Comparison of ENCODE assay signal across 11 cellular contexts in the genomic region with DNA sequence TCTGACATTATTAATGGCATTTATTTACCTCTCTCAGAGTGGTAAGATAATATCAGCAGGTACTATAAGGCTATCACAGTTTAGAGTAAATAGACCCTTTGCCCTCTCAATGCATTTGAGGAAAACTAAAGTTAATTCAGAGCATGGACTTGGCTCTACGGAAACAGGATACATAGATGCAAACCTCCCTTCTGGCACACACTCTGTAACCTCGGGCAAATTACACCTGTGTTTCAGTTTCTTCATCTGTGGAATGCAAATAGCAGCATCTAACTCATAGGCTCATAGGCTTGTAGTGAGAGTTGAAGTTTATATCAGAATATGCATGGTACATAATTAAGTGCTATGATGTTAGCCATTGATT. TPM values are rescaled to one million over a fixed set of nuclear protein-coding genes. Genes with fewer than 3 reads are reported as not detected.
DNase-seq lines count a peak whose midpoint lies in the region; ATAC-seq and TF ChIP-seq lines count a peak whose summit lies in the region.
"Had no signal": no experiment of that assay in that cellular context is flagged by ENCODE, and none has a peak within 500 bp of the region (broad histone marks: within the 10 kb centered on the region; RNA-seq: fewer than 3 reads in every experiment).

No MANE protein-coding gene starts in this region.

- TF ChIP-seq POLR2A in vagina (IDR thresholded peaks at IDR 0.05), result no peak

- H3K27ac ChIP-seq in SK-N-SH (ENCODE audit: low read depth in 2 of 2, low read length in 1 of 2), result peak overlapping the region; percentile 89 to 96
- H3K27ac ChIP-seq in CD4-positive, alpha-beta T cell (ENCODE audit: low read depth, low read length), result no peak overlapping the region
- no peak overlapping the region for H3K27ac ChIP-seq in vagina
- H3K27ac ChIP-seq in smooth muscle cell (ENCODE audit: low read depth), result no peak overlapping the region
- H3K27ac ChIP-seq in caudate nucleus (ENCODE audit: low read depth, low read length), result no peak overlapping the region

- ATAC-seq in GM19467 (IDR thresholded peaks at IDR 0.05; ENCODE audit: unreplicated experiment) (peak; percentile 78), HG03097 (IDR thresholded peaks at IDR 0.05; ENCODE audit: low FRiP score, unreplicated experiment) (peak; percentile 53)
- ATAC-seq in CD4-positive, alpha-beta T cell (ENCODE audit: poor library complexity), result no peak
- ATAC-seq: Panc1 had no signal

- no peak overlapping the region for H2AFZ ChIP-seq in SK-N-SH (ENCODE audit: low read depth)
- no peak overlapping the region for H2AFZ ChIP-seq in smooth muscle cell (ENCODE audit: low read depth)

- H3K4me3 Mint-ChIP-seq in CD4-positive, alpha-beta T cell, result no peak overlapping the region
- H3K4me3 Mint-ChIP-seq: CD4-positive, CD25-positive, alpha-beta regulatory T cell had no signal

- no peaks in the 10 kb centered on the region for H3K36me3 Mint-ChIP-seq in CD4-positive, alpha-beta T cell (ENCODE audit: low read depth)
- H3K36me3 Mint-ChIP-seq: CD4-positive, CD25-positive, alpha-beta regulatory T cell had no signal

- H3K9me2 ChIP-seq in SK-N-SH, result no peaks in the 10 kb centered on the region

- DNase-seq in DMS53 treated with DMSO at 0.1 percent for 48 hours (lab: John Stamatoyannopoulos, UW; ENCODE audit: unreplicated experiment), result peak; percentile 79
- DNase-seq in SK-N-SH, result no peak
- no peak for DNase-seq in CD4-positive, alpha-beta T cell
- DNase-seq in vagina (ENCODE audit: extremely low spot score in 2 of 2), result no peak
- no peak for DNase-seq in smooth muscle cell (lab: John Stamatoyannopoulos, UW; ENCODE audit: unreplicated experiment)
- DNase-seq in caudate nucleus (lab: John Stamatoyannopoulos, UW), result no peak
- DNase-seq: activated CD8-positive, alpha-beta memory T cell treated with anti-CD3 and anti-CD28 coated beads, Interleukin-2, amount 50 U/mL, for 4 hours; CD4-positive, CD25-positive, alpha-beta regulatory T cell had no signal

- H3K4me3 ChIP-seq in SK-N-SH (ENCODE audit: low read depth in 2 of 2, low read length in 1 of 2), result no peak overlapping the region
- no peak overlapping the region for H3K4me3 ChIP-seq in vagina
- no peak overlapping the region for H3K4me3 ChIP-seq in smooth muscle cell

- H3K79me2 ChIP-seq in SK-N-SH (ENCODE audit: insufficient read depth), result peaks cover 20% of the 10 kb centered on the region
- no peaks in the 10 kb centered on the region for H3K79me2 ChIP-seq in smooth muscle cell (ENCODE audit: low read depth)

- peaks cover 31% of the 10 kb centered on the region for H3K27me3 Mint-ChIP-seq in CD4-positive, alpha-beta T cell

- no peak for TF ChIP-seq EP300 in SK-N-SH (IDR thresholded peaks at IDR 0.05; ENCODE audit: borderline replicate concordance in 1 of 2, low read depth in 1 of 2, low read length in 1 of 2)

- H3K9me3 ChIP-seq in SK-N-SH (no peaks in the 10 kb centered on the region), vagina (no peaks in the 10 kb centered on the region), smooth muscle cell (replicated peaks; ENCODE audit: low read depth) (no peaks in the 10 kb centered on the region)
- H3K9me3 ChIP-seq in CD4-positive, alpha-beta T cell (ENCODE audit: control insufficient read depth, low read length), result peaks cover 8% of the 10 kb centered on the region

- no peak overlapping the region for H3K9ac ChIP-seq in SK-N-SH
- no peak overlapping the region for H3K9ac ChIP-seq in smooth muscle cell (ENCODE audit: low read depth)

- no peak for TF ChIP-seq CTCF in SK-N-SH (IDR thresholded peaks at IDR 0.05)
- TF ChIP-seq CTCF in CD4-positive, alpha-beta T cell (IDR thresholded peaks at IDR 0.05), result no peak
- no peak for TF ChIP-seq CTCF in vagina (IDR thresholded peaks at IDR 0.05)
- no peak for TF ChIP-seq CTCF in smooth muscle cell (IDR thresholded peaks at IDR 0.05; ENCODE audit: borderline replicate concordance, insufficient read depth, poor library complexity, severe bottlenecking)

- H3K36me3 ChIP-seq in SK-N-SH (replicated peaks in 1 of 2; ENCODE audit: control insufficient read depth in 1 of 2, insufficient read depth in 2 of 2, low read length in 1 of 2) (no peaks in the 10 kb centered on the region), vagina (no peaks in the 10 kb centered on the region), smooth muscle cell (ENCODE audit: low read depth) (no peaks in the 10 kb centered on the region)

- POLR2A ChIA-PET in SK-N-SH (lab: Yijun Ruan, JAX), result no interaction called here
- POLR2A ChIA-PET in CD4-positive, alpha-beta T cell (lab: Charles Lee), result no interaction called here

- H3F3A ChIP-seq in SK-N-SH (replicated peaks; ENCODE audit: insufficient read depth) (peaks cover 25% of the 10 kb centered on the region), smooth muscle cell (ENCODE audit: low read depth) (no peaks in the 10 kb centered on the region)

- H4K20me1 ChIP-seq in SK-N-SH (ENCODE audit: insufficient read depth) (no peaks in the 10 kb centered on the region), smooth muscle cell (ENCODE audit: low read depth) (no peaks in the 10 kb centered on the region)

- 33% methylated on average over 2 of the region's 2 CpGs for WGBS in SK-N-SH (ENCODE audit: low lambda C conversion rate)
- 77% methylated on average over 2 of the region's 2 CpGs for WGBS in smooth muscle cell (ENCODE audit: low lambda C conversion rate)

- CTCF ChIA-PET in SK-N-SH (lab: Yijun Ruan, JAX), result interaction anchor here (0.7 to 5.4 kb wide), 5 partner anchors 42 to 895 kb away, joined by 3 to 27 read pairs (median 3); no protein-coding TSS in a partner anchor
- CTCF ChIA-PET in CD4-positive, alpha-beta T cell (lab: Charles Lee), result no interaction called here

- H3K27me3 ChIP-seq in SK-N-SH (ENCODE audit: insufficient read depth), result no peaks in the 10 kb centered on the region
- peaks cover 19% of the 10 kb centered on the region for H3K27me3 ChIP-seq in CD4-positive, alpha-beta T cell (ENCODE audit: control insufficient read depth, insufficient read depth, low read length)
- H3K27me3 ChIP-seq in vagina, result no peaks in the 10 kb centered on the region
- peaks cover 16% of the 10 kb centered on the region for H3K27me3 ChIP-seq in smooth muscle cell (ENCODE audit: low read depth)

- H3K4me1 ChIP-seq in SK-N-SH (ENCODE audit: control insufficient read depth in 1 of 2, insufficient read depth in 2 of 2, low read depth in 1 of 2, low read length in 1 of 2), result peaks cover 32 to 35% of the 10 kb centered on the region in 2 experiments
- peaks cover 19% of the 10 kb centered on the region for H3K4me1 ChIP-seq in vagina
- no peaks in the 10 kb centered on the region for H3K4me1 ChIP-seq in smooth muscle cell (ENCODE audit: low read depth)

- H3K4me2 ChIP-seq in SK-N-SH (peak overlapping the region; percentile 68), smooth muscle cell (no peak overlapping the region)

- H3K27ac Mint-ChIP-seq in CD4-positive, alpha-beta T cell, result no peak overlapping the region
- H3K27ac Mint-ChIP-seq: CD4-positive, CD25-positive, alpha-beta regulatory T cell had no signal

- H3K4me1 Mint-ChIP-seq in CD4-positive, alpha-beta T cell (ENCODE audit: low read depth), result no peaks in the 10 kb centered on the region
- H3K4me1 Mint-ChIP-seq: CD4-positive, CD25-positive, alpha-beta regulatory T cell had no signal

- TF ChIP-seq RAD21 in SK-N-SH (IDR thresholded peaks at IDR 0.05; ENCODE audit: low read length), result no peak

- H3K9me3 Mint-ChIP-seq in CD4-positive, alpha-beta T cell, result peaks cover 9% of the 10 kb centered on the region

- intact Hi-C loops in CD4-positive, alpha-beta T cell (cut with DNase I, micrococcal nuclease), result no loop called here
- intact Hi-C loops in vagina (cut with DNase I), result no loop called here

TF ChIP-seq in SK-N-SH, 30 proteins besides CTCF, POLR2A, EP300 and RAD21:
- no peak for TF ChIP-seq MEF2A (IDR thresholded peaks at IDR 0.05; ENCODE audit: borderline replicate concordance, low read depth)
- no peak for TF ChIP-seq TEAD4 (IDR thresholded peaks at IDR 0.05; ENCODE audit: borderline replicate concordance, insufficient read depth)
- TF ChIP-seq GATA2 (CRISPR knock-in tag; IDR thresholded peaks at IDR 0.05), result no peak
- TF ChIP-seq, protein P1, sequence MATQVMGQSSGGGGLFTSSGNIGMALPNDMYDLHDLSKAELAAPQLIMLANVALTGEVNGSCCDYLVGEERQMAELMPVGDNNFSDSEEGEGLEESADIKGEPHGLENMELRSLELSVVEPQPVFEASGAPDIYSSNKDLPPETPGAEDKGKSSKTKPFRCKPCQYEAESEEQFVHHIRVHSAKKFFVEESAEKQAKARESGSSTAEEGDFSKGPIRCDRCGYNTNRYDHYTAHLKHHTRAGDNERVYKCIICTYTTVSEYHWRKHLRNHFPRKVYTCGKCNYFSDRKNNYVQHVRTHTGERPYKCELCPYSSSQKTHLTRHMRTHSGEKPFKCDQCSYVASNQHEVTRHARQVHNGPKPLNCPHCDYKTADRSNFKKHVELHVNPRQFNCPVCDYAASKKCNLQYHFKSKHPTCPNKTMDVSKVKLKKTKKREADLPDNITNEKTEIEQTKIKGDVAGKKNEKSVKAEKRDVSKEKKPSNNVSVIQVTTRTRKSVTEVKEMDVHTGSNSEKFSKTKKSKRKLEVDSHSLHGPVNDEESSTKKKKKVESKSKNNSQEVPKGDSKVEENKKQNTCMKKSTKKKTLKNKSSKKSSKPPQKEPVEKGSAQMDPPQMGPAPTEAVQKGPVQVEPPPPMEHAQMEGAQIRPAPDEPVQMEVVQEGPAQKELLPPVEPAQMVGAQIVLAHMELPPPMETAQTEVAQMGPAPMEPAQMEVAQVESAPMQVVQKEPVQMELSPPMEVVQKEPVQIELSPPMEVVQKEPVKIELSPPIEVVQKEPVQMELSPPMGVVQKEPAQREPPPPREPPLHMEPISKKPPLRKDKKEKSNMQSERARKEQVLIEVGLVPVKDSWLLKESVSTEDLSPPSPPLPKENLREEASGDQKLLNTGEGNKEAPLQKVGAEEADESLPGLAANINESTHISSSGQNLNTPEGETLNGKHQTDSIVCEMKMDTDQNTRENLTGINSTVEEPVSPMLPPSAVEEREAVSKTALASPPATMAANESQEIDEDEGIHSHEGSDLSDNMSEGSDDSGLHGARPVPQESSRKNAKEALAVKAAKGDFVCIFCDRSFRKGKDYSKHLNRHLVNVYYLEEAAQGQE (IDR thresholded peaks at IDR 0.05; ENCODE audit: low read depth, low read length), result no peak
- no peak for TF ChIP-seq RCOR1 (IDR thresholded peaks at IDR 0.05; ENCODE audit: low read length)
- TF ChIP-seq ELF1 (IDR thresholded peaks at IDR 0.05), result no peak

RNA-seq across cellular contexts. Expression of gene RAPGEF5, which starts 5.6 kb away (rescaled TPM):
- 1.2 and 1.8 TPM in 2 replicates for polyA plus RNA-seq in SK-N-SH (2012; rRNA removed)
- polyA plus RNA-seq in SK-N-SH (2012; cell fraction: cytosol; rRNA removed), result 1.6 and 1.7 TPM in 2 replicates
- 2.2 and 3.3 TPM in 2 replicates for polyA plus RNA-seq in SK-N-SH (2012; cell fraction: nucleus; rRNA removed)
- under 1 TPM in 1 of 2 experiments, not detected in 1; 0.17 TPM for total RNA-seq in CD4-positive, alpha-beta T cell
- 68.0 TPM for total RNA-seq in vagina
- 3.0 and 11.4 TPM in 2 replicates for total RNA-seq in smooth muscle cell
- 0.96 TPM in 1 of 2 replicates, not detected in the other for polyA plus RNA-seq in smooth muscle cell
- total RNA-seq: CD4-positive, CD25-positive, alpha-beta regulatory T cell had no signal
- polyA plus RNA-seq: CD4-positive, CD25-positive, alpha-beta regulatory T cell had no signal

Comparison
In these comparisons a context has a peak if more than half of its experiments do, and no peak if none do; other contexts are left out.
1. H3K27ac ChIP-seq: peak in SK-N-SH (2 of 2); none in CD4-positive, alpha-beta T cell (single experiment), vagina (single experiment), smooth muscle cell (single experiment) and caudate nucleus (single experiment).